Comparison of ENCODE assay signal across 8 cellular contexts in genomic region chr7:140923358-140924006, GRCh38. TPM values are rescaled to one million over a fixed set of nuclear protein-coding genes. Genes with fewer than 3 reads are reported as not detected.
DNase-seq lines count a peak whose midpoint lies in the region; ATAC-seq, FAIRE-seq and TF ChIP-seq lines count a peak whose summit lies in the region.

No MANE protein-coding gene starts in this region.

- peaks cover 3% of the 10 kb centered on the region; the same call in 1 of the 2 replicates for H3K27me3 ChIP-seq in iPS-20b (ENCODE audit: insufficient read depth, low read length)

- H3K27me3 Mint-ChIP-seq in stimulated activated naive CD8-positive, alpha-beta T cell treated with anti-CD3 and anti-CD28 coated beads, Interleukin-15, amount 100 ng/mL, for 72 hours: no peaks in the 10 kb centered on the region
- H3K27me3 Mint-ChIP-seq in activated naive CD4-positive, alpha-beta T cell treated with anti-CD3 and anti-CD28 coated beads, Interleukin-2, amount 10 ng/mL, durations not matched to agents 7 days and 5 days: peaks cover 4% of the 10 kb centered on the region

- H3K4me3 ChIP-seq in A549: peak overlapping the region; percentile 86
- H3K4me3 ChIP-seq in iPS-20b (ENCODE audit: low read length): peak overlapping the region; percentile 92

- peaks cover 12% of the 10 kb centered on the region for H3K4me1 Mint-ChIP-seq in stimulated activated naive CD8-positive, alpha-beta T cell treated with anti-CD3 and anti-CD28 coated beads, Interleukin-15, amount 100 ng/mL, for 72 hours
- H3K4me1 Mint-ChIP-seq in activated naive CD4-positive, alpha-beta T cell treated with anti-CD3 and anti-CD28 coated beads, Interleukin-2, amount 10 ng/mL, durations not matched to agents 7 days and 5 days: peaks cover 12% of the 10 kb centered on the region

- TF ChIP-seq RAD21 in A549 (conservative IDR thresholded peaks at IDR 0.05 in 1 of 2, IDR thresholded peaks at IDR 0.05 in 1 of 2): no peak

- peak in 1 of 2 experiments; percentile 13 for DNase-seq in A549 (ENCODE audit: low read depth in 1 of 2, low spot score in 1 of 2)
- DNase-seq in HK-2 (ENCODE audit: unreplicated experiment): peak; percentile 14
- peak in 1 of 2 donors; percentile 11 for DNase-seq in stimulated activated naive CD8-positive, alpha-beta T cell treated with anti-CD3 and anti-CD28 coated beads, Interleukin-15, amount 100 ng/mL, for 72 hours
- no peak for DNase-seq in activated naive CD4-positive, alpha-beta T cell treated with anti-CD3 and anti-CD28 coated beads, Interleukin-2, amount 10 ng/mL, durations not matched to agents 7 days and 5 days
- no peak for DNase-seq in effector CD4-positive, alpha-beta T cell

- no peak for FAIRE-seq in A549 (lab: Jason Lieb, UNC)

- H3K4me1 ChIP-seq in A549 (peaks cover 23% of the 10 kb centered on the region; the same call in 2 of the 3 replicates), iPS-20b (ENCODE audit: insufficient read depth, low read length) (peaks cover 5% of the 10 kb centered on the region)

- H3K4me3 Mint-ChIP-seq in stimulated activated naive CD8-positive, alpha-beta T cell treated with anti-CD3 and anti-CD28 coated beads, Interleukin-15, amount 100 ng/mL, for 72 hours: no peak overlapping the region
- no peak overlapping the region for H3K4me3 Mint-ChIP-seq in activated naive CD4-positive, alpha-beta T cell treated with anti-CD3 and anti-CD28 coated beads, Interleukin-2, amount 10 ng/mL, durations not matched to agents 7 days and 5 days

- H3K9me3 Mint-ChIP-seq in stimulated activated naive CD8-positive, alpha-beta T cell treated with anti-CD3 and anti-CD28 coated beads, Interleukin-15, amount 100 ng/mL, for 72 hours: peaks cover 0 to 6% of the 10 kb centered on the region in 2 donors
- H3K9me3 Mint-ChIP-seq in activated naive CD4-positive, alpha-beta T cell treated with anti-CD3 and anti-CD28 coated beads, Interleukin-2, amount 10 ng/mL, durations not matched to agents 7 days and 5 days: no peaks in the 10 kb centered on the region

- H3K36me3 ChIP-seq in iPS-20b (ENCODE audit: insufficient read depth, low read depth, low read length): no peaks in the 10 kb centered on the region

- no peak for TF ChIP-seq CTCF in A549 (IDR thresholded peaks at IDR 0.05)

- whole genome bisulfite sequencing in A549 (ENCODE audit: missing lambda C conversion rate): 6% methylated on average over 11 of the region's 11 CpGs

- CTCF ChIA-PET in A549 (lab: Yijun Ruan, JAX): interaction anchor here (1.0 to 1.9 kb wide), 3 partner anchors 23 to 113 kb away, joined by 3 to 9 read pairs (median 3); no protein-coding TSS in a partner anchor
- CTCF ChIA-PET in activated naive CD4-positive, alpha-beta T cell treated with anti-CD3 and anti-CD28 coated beads, Interleukin-2, amount 10 ng/mL, durations not matched to agents 7 days and 5 days (lab: Charles Lee): interaction anchor here (0.8 to 2.7 kb wide), 5 partner anchors 10 to 113 kb away, joined by 3 to 9 read pairs (median 3); partner anchors contain the start of gene MRPS33

- H3K9me3 ChIP-seq in A549 (no peaks in the 10 kb centered on the region), iPS-20b (ENCODE audit: insufficient read depth, low read depth, low read length) (no peaks in the 10 kb centered on the region)

- H3K27ac Mint-ChIP-seq in stimulated activated naive CD8-positive, alpha-beta T cell treated with anti-CD3 and anti-CD28 coated beads, Interleukin-15, amount 100 ng/mL, for 72 hours: no peak overlapping the region
- no peak overlapping the region for H3K27ac Mint-ChIP-seq in activated naive CD4-positive, alpha-beta T cell treated with anti-CD3 and anti-CD28 coated beads, Interleukin-2, amount 10 ng/mL, durations not matched to agents 7 days and 5 days

- TF ChIP-seq EP300 in A549 (IDR thresholded peaks at IDR 0.05): no peak

- POLR2A ChIA-PET in A549 (lab: Yijun Ruan, JAX): interaction anchor here (1.5 kb wide), 1 partner anchor 19 kb away, joined by 4 read pairs; no protein-coding TSS in a partner anchor

- peak; percentile 17 to 52; a peak in 3 of 6 replicates for ATAC-seq in A549
- peak; percentile 3 for ATAC-seq in GM18508 (IDR thresholded peaks at IDR 0.05; ENCODE audit: insufficient read depth, unreplicated experiment)
- peak; percentile 3 for ATAC-seq in stimulated activated naive CD8-positive, alpha-beta T cell treated with anti-CD3 and anti-CD28 coated beads, Interleukin-15, amount 100 ng/mL, for 72 hours

- peak overlapping the region; percentile 94 to 95 for H3K27ac ChIP-seq in A549
- peak overlapping the region; percentile 84 for H3K27ac ChIP-seq in angular gyrus (ENCODE audit: low read depth, low read length)
- H3K27ac ChIP-seq in iPS-20b (ENCODE audit: low read length): no peak overlapping the region

- no peaks in the 10 kb centered on the region for H3K36me3 Mint-ChIP-seq in activated naive CD4-positive, alpha-beta T cell treated with anti-CD3 and anti-CD28 coated beads, Interleukin-2, amount 10 ng/mL, durations not matched to agents 7 days and 5 days

- TF ChIP-seq POLR2A in A549 (IDR thresholded peaks at IDR 0.05; ENCODE audit: low read length): no peak

- H3K4me2 ChIP-seq in A549: peak overlapping the region; percentile 85

- peak overlapping the region; percentile 85 for H3K9ac ChIP-seq in iPS-20b (ENCODE audit: low read depth, low read length)

TF ChIP-seq in A549, 52 proteins besides CTCF, POLR2A, EP300 and RAD21:
- TF ChIP-seq NPAS2 (CRISPR knock-in tag; IDR thresholded peaks at IDR 0.05; ENCODE audit: borderline replicate concordance): no peak
- TF ChIP-seq SREBF2 (IDR thresholded peaks at IDR 0.05): no peak
- no peak for TF ChIP-seq ZFP36 (IDR thresholded peaks at IDR 0.05; ENCODE audit: borderline replicate concordance, partially characterized antibody)
- TF ChIP-seq MAFK (IDR thresholded peaks at IDR 0.05; ENCODE audit: partially characterized antibody): no peak
- no peak for TF ChIP-seq CHD4 (IDR thresholded peaks at IDR 0.05; ENCODE audit: borderline replicate concordance)
- no peak for TF ChIP-seq GATA3 (IDR thresholded peaks at IDR 0.05; ENCODE audit: borderline replicate concordance)
- TF ChIP-seq PHF8 (IDR thresholded peaks at IDR 0.05; ENCODE audit: borderline replicate concordance, low read depth): no peak
- TF ChIP-seq KDM1A (IDR thresholded peaks at IDR 0.05; ENCODE audit: low read depth): no peak
- TF ChIP-seq USF2 (IDR thresholded peaks at IDR 0.05): no peak
- TF ChIP-seq SMC3 (IDR thresholded peaks at IDR 0.05): no peak
- no peak for TF ChIP-seq E2F6 (IDR thresholded peaks at IDR 0.05; ENCODE audit: borderline replicate concordance, low read depth)
- TF ChIP-seq HOXA7 (CRISPR knock-in tag; IDR thresholded peaks at IDR 0.05): no peak
- TF ChIP-seq JUN (IDR thresholded peaks at IDR 0.05): no peak
- no peak for TF ChIP-seq ESRRA (IDR thresholded peaks at IDR 0.05; ENCODE audit: borderline replicate concordance, low read length)
- TF ChIP-seq CBX2 (IDR thresholded peaks at IDR 0.05; ENCODE audit: borderline replicate concordance, low read depth): no peak
- no peak for TF ChIP-seq TP53 (CRISPR knock-in tag; IDR thresholded peaks at IDR 0.05)

RNA-seq across cellular contexts. Expression of gene BRAF, which starts 1.2 kb away (rescaled TPM):
- polyA plus RNA-seq in A549 (2011; rRNA removed) (16.9 and 19.7 TPM in 2 replicates), A549 (2017; fragmentation: RNase III; extraction: RNeasy Plus Mini Kit Qiagen cat#74134 plus additional on column Dnase treatment) (5.9 to 6.1 TPM (median 6.0 TPM) in 3 replicates)
- 2.4 and 3.1 TPM in 2 replicates for polyA plus RNA-seq in A549 (2012; cell fraction: cytosol; rRNA removed)
- polyA plus RNA-seq in A549 (2012; cell fraction: nucleus; rRNA removed): 2.6 and 3.9 TPM in 2 replicates
- polyA minus RNA-seq in A549 (2011; rRNA and poly(A)+ RNA removed): 36.1 and 40.1 TPM in 2 replicates
